Comparison of ENCODE assay signal across 11 cellular contexts in the genomic region with DNA sequence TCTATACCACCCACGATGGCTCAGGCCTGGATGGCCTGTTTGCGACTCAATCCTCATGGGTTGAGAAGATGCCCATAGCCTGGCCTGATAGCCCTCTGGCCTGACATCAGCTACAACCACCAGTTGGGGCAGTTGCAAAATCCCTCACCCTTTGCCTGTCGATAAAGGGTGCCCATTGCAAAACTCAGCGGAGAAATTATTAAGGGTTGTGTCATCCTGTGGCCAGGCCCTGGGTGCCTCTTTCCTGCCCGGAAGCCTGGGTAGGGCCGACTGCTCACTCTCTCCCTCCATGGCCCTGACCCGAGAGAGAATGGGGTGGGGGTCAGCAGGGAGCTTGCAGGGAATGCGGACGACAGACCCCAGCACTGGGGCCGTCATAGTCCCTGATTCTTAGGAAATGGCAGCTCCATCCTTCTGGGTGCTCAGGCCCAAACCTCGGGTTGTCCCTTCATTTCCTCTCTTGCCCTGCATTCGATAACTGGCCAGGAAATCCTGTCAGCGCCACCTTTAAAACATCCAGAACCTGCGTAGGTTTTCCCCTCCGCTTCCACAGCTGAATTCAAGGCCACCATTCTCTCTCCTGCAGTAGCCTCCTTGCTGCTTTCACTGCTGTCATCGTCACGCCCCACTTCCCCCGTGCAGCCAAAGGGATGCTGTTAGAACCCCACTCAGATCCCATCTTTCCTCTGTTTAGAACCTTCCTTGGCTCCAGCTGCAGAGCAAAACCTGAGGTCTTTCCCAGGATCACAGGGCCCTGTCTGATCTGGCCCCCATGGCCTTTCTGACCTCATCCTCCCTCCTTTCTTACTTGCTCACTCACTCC. TPM values are rescaled to one million over a fixed set of nuclear protein-coding genes. Genes with fewer than 3 reads are reported as not detected.
DNase-seq lines count a peak whose midpoint lies in the region; ATAC-seq and TF ChIP-seq lines count a peak whose summit lies in the region.
"Had no signal": no experiment of that assay in that cellular context is flagged by ENCODE, and none has a peak within 500 bp of the region (broad histone marks: within the 10 kb centered on the region; RNA-seq: fewer than 3 reads in every experiment).

No MANE protein-coding gene starts in this region.

- H3K4me1 ChIP-seq in GM23248 (ENCODE audit: insufficient read depth) = peaks cover 26% of the 10 kb centered on the region
- peaks cover 30% of the 10 kb centered on the region for H3K4me1 ChIP-seq in skeletal muscle satellite cell (ENCODE audit: control insufficient read depth, insufficient read depth, low read length)
- H3K4me1 ChIP-seq: Peyer's patch had no signal

- H3K27me3 ChIP-seq in GM23248 (replicated peaks; ENCODE audit: insufficient read depth) (no peaks in the 10 kb centered on the region), skeletal muscle satellite cell (ENCODE audit: control insufficient read depth, insufficient read depth, low read length) (no peaks in the 10 kb centered on the region)
- H3K27me3 ChIP-seq: Peyer's patch had no signal

- in situ Hi-C loops in GM23248 (cut with MboI) = no loop called here

- no peaks in the 10 kb centered on the region for H3K36me3 ChIP-seq in GM23248 (ENCODE audit: low read depth)
- H3K36me3 ChIP-seq in skeletal muscle satellite cell (ENCODE audit: insufficient read depth, low read length) = no peaks in the 10 kb centered on the region
- H3K36me3 ChIP-seq: Peyer's patch had no signal

- H3K4me2 ChIP-seq in GM23248 (ENCODE audit: unreplicated experiment) = no peak overlapping the region
- H3K4me2 ChIP-seq in skeletal muscle satellite cell (ENCODE audit: low read length) = no peak overlapping the region

- no peak overlapping the region for H3K27ac ChIP-seq in GM23248
- H3K27ac ChIP-seq: Peyer's patch had no signal

- DNase-seq in GM23248 (peak; percentile 49), T-helper 17 cell (no peak), cardiac septum (ENCODE audit: low spot score) (peak; percentile 86), GM10266 (ENCODE audit: extremely low spot score) (no peak), activated gamma-delta T cell treated with Interleukin-2 at 50 U/mL for 16 hours (no peak), midbrain (lab: John Stamatoyannopoulos, UW) (no peak)
- DNase-seq in activated naive CD8-positive, alpha-beta T cell treated with anti-CD3 and anti-CD28 coated beads, Interleukin-2, amount 50 U/mL, for 24 hours = no peak
- DNase-seq: MM.1S had no signal

- H3K4me3 ChIP-seq in GM23248 = no peak overlapping the region
- no peak overlapping the region for H3K4me3 ChIP-seq in skeletal muscle satellite cell (ENCODE audit: low read length)
- H3K4me3 ChIP-seq: Peyer's patch had no signal

- intact Hi-C loops in cardiac septum (cut with DNase I) = no loop called here

- peaks cover 30% of the 10 kb centered on the region for H3K27me3 Mint-ChIP-seq in T-helper 17 cell
- H3K27me3 Mint-ChIP-seq in activated naive CD8-positive, alpha-beta T cell treated with anti-CD3 and anti-CD28 coated beads, Interleukin-2, amount 50 U/mL, for 24 hours = peaks cover 2% of the 10 kb centered on the region
- H3K27me3 Mint-ChIP-seq: progenitor cell of endocrine pancreas had no signal

- no peaks in the 10 kb centered on the region for H3K79me2 ChIP-seq in GM23248 (ENCODE audit: insufficient read depth)

- H3K9me2 ChIP-seq in GM23248 (ENCODE audit: insufficient read depth) = no peaks in the 10 kb centered on the region

- H3F3A ChIP-seq in GM23248 (ENCODE audit: insufficient read depth) = peaks cover 25% of the 10 kb centered on the region

- no peak overlapping the region for H2AFZ ChIP-seq in GM23248

- no peak for TF ChIP-seq CTCF in GM10266 (IDR thresholded peaks at IDR 0.05; ENCODE audit: control insufficient read depth, insufficient read depth, low read depth, missing control alignments)

- no peak overlapping the region for H3K27ac Mint-ChIP-seq in T-helper 17 cell
- no peak overlapping the region for H3K27ac Mint-ChIP-seq in activated naive CD8-positive, alpha-beta T cell treated with anti-CD3 and anti-CD28 coated beads, Interleukin-2, amount 50 U/mL, for 24 hours
- H3K27ac Mint-ChIP-seq: progenitor cell of endocrine pancreas had no signal

- ATAC-seq in T-helper 17 cell = peak; percentile 39
- no peak for ATAC-seq in activated naive CD8-positive, alpha-beta T cell treated with anti-CD3 and anti-CD28 coated beads, Interleukin-2, amount 50 U/mL, for 24 hours

- no peaks in the 10 kb centered on the region for H3K9me3 Mint-ChIP-seq in activated naive CD8-positive, alpha-beta T cell treated with anti-CD3 and anti-CD28 coated beads, Interleukin-2, amount 50 U/mL, for 24 hours

- no peaks in the 10 kb centered on the region for H4K20me1 ChIP-seq in GM23248 (ENCODE audit: insufficient read depth)

- no peak overlapping the region for H3K4me3 Mint-ChIP-seq in T-helper 17 cell
- H3K4me3 Mint-ChIP-seq in activated naive CD8-positive, alpha-beta T cell treated with anti-CD3 and anti-CD28 coated beads, Interleukin-2, amount 50 U/mL, for 24 hours = no peak overlapping the region

- H3K9me3 ChIP-seq in GM23248 (ENCODE audit: low read depth) = no peaks in the 10 kb centered on the region
- no peaks in the 10 kb centered on the region for H3K9me3 ChIP-seq in T-helper 17 cell (ENCODE audit: control insufficient read depth, low read length, poor library complexity, severe bottlenecking)
- no peaks in the 10 kb centered on the region for H3K9me3 ChIP-seq in skeletal muscle satellite cell (replicated peaks; ENCODE audit: low read length)

- H3K4me1 Mint-ChIP-seq in T-helper 17 cell = no peaks in the 10 kb centered on the region
- peaks cover 10% of the 10 kb centered on the region for H3K4me1 Mint-ChIP-seq in activated naive CD8-positive, alpha-beta T cell treated with anti-CD3 and anti-CD28 coated beads, Interleukin-2, amount 50 U/mL, for 24 hours

- 93 to 96% methylated on average over 18 of the region's 18 CpGs for WGBS in GM23248 (ENCODE audit: low coverage in 1 of 2, low lambda C conversion rate in 2 of 2, missing lambda C conversion rate in 2 of 2), 2 experiments

- H3K9ac ChIP-seq in GM23248 (no peak overlapping the region), skeletal muscle satellite cell (ENCODE audit: low read depth, low read length) (peak overlapping the region; percentile 20)

- H3K36me3 Mint-ChIP-seq in T-helper 17 cell (ENCODE audit: low read depth) = peaks cover 3% of the 10 kb centered on the region
- no peaks in the 10 kb centered on the region for H3K36me3 Mint-ChIP-seq in activated naive CD8-positive, alpha-beta T cell treated with anti-CD3 and anti-CD28 coated beads, Interleukin-2, amount 50 U/mL, for 24 hours (ENCODE audit: low read depth)

RNA-seq across cellular contexts. Expression of gene CEBPB, which starts 31.1 kb away (rescaled TPM):
- total RNA-seq in GM23248 (2014; rRNA removed; shearing (Covaris generic)) = 54.4 and 73.8 TPM in 2 replicates
- polyA plus RNA-seq in GM23248 (2016; fragmentation: Nextera tagmentation; extraction: Ambion mirVana) = 46.5 and 47.1 TPM in 2 replicates
- total RNA-seq in T-helper 17 cell (10 to 100 TPM; 18.1 to 32.8 TPM), cardiac septum (33.2 TPM)
- total RNA-seq in skeletal muscle satellite cell (2012; rRNA removed) = 64.2 and 66.7 TPM in 2 replicates

Comparison
In these comparisons a context has a peak if more than half of its experiments do, and no peak if none do; other contexts are left out.
1. DNase-seq: peak in GM23248 (single experiment) and cardiac septum (single experiment); none in T-helper 17 cell (0 of 3), GM10266 (single experiment), activated gamma-delta T cell treated with Interleukin-2 at 50 U/mL for 16 hours (single experiment), midbrain (single experiment) and activated naive CD8-positive, alpha-beta T cell treated with anti-CD3 and anti-CD28 coated beads, Interleukin-2, amount 50 U/mL, for 24 hours (single experiment).